8 cellular contexts compared by ENCODE assay signal in the genomic region with DNA sequence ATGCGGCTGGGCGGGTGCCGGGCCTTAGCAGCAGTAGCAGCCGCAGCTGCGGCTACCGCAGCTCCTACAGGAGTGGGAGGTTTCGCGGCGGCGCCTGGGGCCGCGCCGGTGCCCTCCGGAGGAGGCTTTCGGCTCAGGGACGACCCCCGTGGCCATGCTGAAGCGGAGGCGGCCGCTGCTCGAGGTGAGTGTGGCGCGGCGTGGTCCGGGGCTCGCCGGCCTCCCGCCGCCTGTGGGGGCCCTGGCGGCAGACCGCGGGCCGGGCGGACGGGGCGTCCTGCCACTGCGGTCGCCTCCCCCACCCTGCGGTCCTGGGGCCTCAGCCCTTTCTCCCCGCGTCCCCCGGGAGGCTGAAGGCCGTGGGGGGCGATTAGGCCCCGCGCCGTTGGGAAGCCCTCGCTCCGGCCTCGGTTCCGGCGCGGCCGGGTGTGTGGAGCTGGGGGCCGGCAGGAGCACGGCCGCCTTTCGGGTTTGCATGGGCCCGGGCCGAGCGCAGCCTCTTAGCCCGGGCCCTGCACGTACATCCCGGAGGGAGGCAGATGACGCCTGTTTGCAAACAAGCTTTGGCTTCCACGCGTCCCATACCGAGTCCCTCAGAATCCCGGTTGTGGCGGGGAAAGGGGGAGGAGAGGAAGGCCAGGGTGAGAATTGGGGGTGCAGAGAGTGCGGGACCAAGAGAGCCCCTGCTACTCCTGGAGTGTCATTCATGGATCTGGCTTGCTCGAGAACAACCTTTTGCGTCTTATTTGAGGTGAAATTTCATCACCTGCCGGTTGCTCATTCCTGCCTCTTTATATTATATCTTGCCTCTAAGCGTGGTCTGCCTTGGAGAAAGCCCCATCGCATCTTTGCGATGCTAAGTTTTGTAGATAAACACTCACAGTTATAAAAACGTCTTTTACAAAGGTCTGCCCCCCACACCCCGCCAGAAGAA. TPM values are rescaled to one million over a fixed set of nuclear protein-coding genes. Genes with fewer than 3 reads are reported as not detected.
A peak's percentile ranks its signal among the peaks of the same experiment; 100 is the strongest.
DNase-seq lines count a peak whose midpoint lies in the region; ATAC-seq and TF ChIP-seq lines count a peak whose summit lies in the region.

No MANE protein-coding gene starts in this region.

- no TSS peak for BruUV-seq in Panc1 (replicated peaks; lab: Mats Ljungman, UMichigan)

- H3K9me3 ChIP-seq in CD4-positive, alpha-beta memory T cell (ENCODE audit: control insufficient read depth in 1 of 2, low read length in 2 of 2), result no peaks in the 10 kb centered on the region
- H3K9me3 ChIP-seq in Panc1 (ENCODE audit: control insufficient read depth, insufficient read depth, low read depth, low read length), result no peaks in the 10 kb centered on the region

- POLR2A ChIA-PET in CD4-positive, alpha-beta memory T cell (lab: Charles Lee; ENCODE audit: partially characterized antibody), result interaction anchor here (1.1 to 1.5 kb wide), 3 partner anchors 109 to 561 kb away, joined by 3 to 4 read pairs (median 3); partner anchors contain the start of gene KTI12
- POLR2A ChIA-PET in Panc1 (lab: Charles Lee), result no interaction called here

- peak; percentile 50 for ATAC-seq in GM19372 (IDR thresholded peaks at IDR 0.05; ENCODE audit: low read depth, unreplicated experiment)
- ATAC-seq in HG03520 (IDR thresholded peaks at IDR 0.05; ENCODE audit: unreplicated experiment), result peak; percentile 24
- peak; percentile 84 for ATAC-seq in Panc1
- peak; percentile 38 to 55 for ATAC-seq in activated naive CD4-positive, alpha-beta T cell treated with anti-CD3 and anti-CD28 coated beads, Interleukin-2, amount 50 U/mL, for 72 hours

- H3K36me3 Mint-ChIP-seq in CD4-positive, alpha-beta memory T cell, result peaks cover 0 to 3% of the 10 kb centered on the region in 2 donors
- no peaks in the 10 kb centered on the region for H3K36me3 Mint-ChIP-seq in activated naive CD4-positive, alpha-beta T cell treated with anti-CD3 and anti-CD28 coated beads, Interleukin-2, amount 50 U/mL, for 72 hours
- H3K36me3 Mint-ChIP-seq in osteocyte (ENCODE audit: unreplicated experiment), result no peaks in the 10 kb centered on the region

- CTCF ChIA-PET in CD4-positive, alpha-beta memory T cell (lab: Charles Lee; ENCODE audit: partially characterized antibody), result interaction anchor here (0.6 to 0.7 kb wide), 2 partner anchors 226 to 496 kb away, joined by 3 read pairs; no protein-coding TSS in a partner anchor
- CTCF ChIA-PET in Panc1 (lab: Charles Lee), result interaction anchor here (0.9 kb wide), 1 partner anchor 226 kb away, joined by 4 read pairs; no protein-coding TSS in a partner anchor

- H3K27ac Mint-ChIP-seq in CD4-positive, alpha-beta memory T cell, result peak overlapping the region; percentile 35 to 93 (median 86)
- H3K27ac Mint-ChIP-seq in activated naive CD4-positive, alpha-beta T cell treated with anti-CD3 and anti-CD28 coated beads, Interleukin-2, amount 50 U/mL, for 72 hours, result peak overlapping the region in 1 of 2 donors; percentile 40
- peak overlapping the region; percentile 64 for H3K27ac Mint-ChIP-seq in osteocyte (ENCODE audit: unreplicated experiment)

- no peaks in the 10 kb centered on the region for H3K27me3 ChIP-seq in CD4-positive, alpha-beta memory T cell (ENCODE audit: insufficient read depth, low read length)
- H3K27me3 ChIP-seq in Panc1 (ENCODE audit: control insufficient read depth, insufficient read depth, low read length), result no peaks in the 10 kb centered on the region

- H3K4me1 ChIP-seq in CD4-positive, alpha-beta memory T cell (ENCODE audit: insufficient read depth, low read length), result peaks cover 43% of the 10 kb centered on the region
- H3K4me1 ChIP-seq in Panc1 (ENCODE audit: control insufficient read depth, insufficient read depth, low read length), result peaks cover 25% of the 10 kb centered on the region

- TF ChIP-seq CTCF in Panc1 (IDR thresholded peaks at IDR 0.05), result peak; percentile 76
- no peak for TF ChIP-seq CTCF in osteocyte (IDR thresholded peaks at IDR 0.05)

- peak overlapping the region in 1 of 2 donors; percentile 55 for H3K4me3 ChIP-seq in CD4-positive, alpha-beta memory T cell (ENCODE audit: low read length in 2 of 2)
- H3K4me3 ChIP-seq in Panc1 (ENCODE audit: low read depth in 2 of 2, low read length in 2 of 2), result peak overlapping the region; percentile 75 to 90

- H3K27me3 Mint-ChIP-seq in CD4-positive, alpha-beta memory T cell, result no peaks in the 10 kb centered on the region
- H3K27me3 Mint-ChIP-seq in osteocyte (ENCODE audit: unreplicated experiment), result no peaks in the 10 kb centered on the region

- DNase-seq in CD4-positive, alpha-beta memory T cell, result peak; percentile 2 to 45 (median 26)
- DNase-seq in Panc1 (ENCODE audit: low read depth, low spot score) (no peak), head of caudate nucleus (peak in 39 of 42 donors; percentile 18 to 70 (median 40)), osteocyte (ENCODE audit: extremely low spot score, unreplicated experiment) (peak; percentile 86), GF-D8 (lab: John Stamatoyannopoulos, UW) (no peak)
- DNase-seq in activated naive CD4-positive, alpha-beta T cell treated with anti-CD3 and anti-CD28 coated beads, Interleukin-2, amount 50 U/mL, for 72 hours (ENCODE audit: low spot score in 2 of 2), result peak; percentile 46 to 57

- no peaks in the 10 kb centered on the region for H3K36me3 ChIP-seq in CD4-positive, alpha-beta memory T cell (ENCODE audit: insufficient read depth, low read length)
- H3K36me3 ChIP-seq in Panc1 (ENCODE audit: control insufficient read depth, insufficient read depth, low read length), result no peaks in the 10 kb centered on the region

- intact Hi-C loops in CD4-positive, alpha-beta memory T cell (cut with micrococcal nuclease), result loop anchor here (1.0 to 5.0 kb wide), 2 partner anchors 154 to 545 kb away; no protein-coding TSS in a partner anchor
- intact Hi-C loops in Panc1 (cut with micrococcal nuclease; ENCODE audit: unreplicated experiment) (loop anchor here (5.0 kb wide), 1 partner anchor 155 kb away; no protein-coding TSS in a partner anchor), head of caudate nucleus (cut with DNase I) (loop anchor here (5.0 kb wide), 1 partner anchor 85 kb away; the partner anchor contains the start of genes BTF3L4 and TXNDC12)

- peaks cover 33 to 40% (median 36%) of the 10 kb centered on the region in 4 donors for H3K4me1 Mint-ChIP-seq in CD4-positive, alpha-beta memory T cell
- H3K4me1 Mint-ChIP-seq in osteocyte (ENCODE audit: unreplicated experiment), result peaks cover 34% of the 10 kb centered on the region

- in situ Hi-C loops in Panc1 (cut with HindIII; ENCODE audit: low pct_unique_long_range_greater_than_20kb, low sequenced_read_pairs), result no loop called here

- no peaks in the 10 kb centered on the region for H3K9me3 Mint-ChIP-seq in CD4-positive, alpha-beta memory T cell
- H3K9me3 Mint-ChIP-seq in activated naive CD4-positive, alpha-beta T cell treated with anti-CD3 and anti-CD28 coated beads, Interleukin-2, amount 50 U/mL, for 72 hours, result no peaks in the 10 kb centered on the region
- H3K9me3 Mint-ChIP-seq in osteocyte (ENCODE audit: unreplicated experiment), result no peaks in the 10 kb centered on the region

- H3K4me3 Mint-ChIP-seq in CD4-positive, alpha-beta memory T cell, result peak overlapping the region; percentile 87 to 94 (median 91)
- H3K4me3 Mint-ChIP-seq in osteocyte (ENCODE audit: unreplicated experiment), result peak overlapping the region; percentile 76

- peak overlapping the region; percentile 58 for H3K27ac ChIP-seq in CD4-positive, alpha-beta memory T cell (ENCODE audit: low read depth, low read length)
- H3K27ac ChIP-seq in Panc1 (ENCODE audit: low read length), result peak overlapping the region; percentile 77

RNA-seq across cellular contexts. Expression of gene ZFYVE9, which starts 0.6 kb away (rescaled TPM):
- total RNA-seq in CD4-positive, alpha-beta memory T cell, result 10 to 100 TPM; 11.0 to 12.8 TPM
- polyA plus RNA-seq in CD4-positive, alpha-beta memory T cell, result 1 to 10 TPM in 1 of 2 donors, under 1 TPM in 1; 0.60 to 2.9 TPM
- total RNA-seq in Panc1 (2021; ENCODE audit: unreplicated experiment) (18.0 TPM), osteocyte (24.7 and 25.9 TPM in 2 replicates)
- polyA plus RNA-seq in Panc1 (2012; ENCODE audit: insufficient read length), result 11.2 TPM
- 1 to 10 TPM; 1.4 to 5.1 TPM for total RNA-seq in activated naive CD4-positive, alpha-beta T cell treated with anti-CD3 and anti-CD28 coated beads, Interleukin-2, amount 50 U/mL, for 72 hours

Comparison
In these comparisons a context has a peak if more than half of its experiments do, and no peak if none do; other contexts are left out.
1. DNase-seq: peak in CD4-positive, alpha-beta memory T cell (5 of 5), activated naive CD4-positive, alpha-beta T cell treated with anti-CD3 and anti-CD28 coated beads, Interleukin-2, amount 50 U/mL, for 72 hours (2 of 2), head of caudate nucleus (39 of 42) and osteocyte (single experiment); none in Panc1 (single experiment) and GF-D8 (single experiment).
2. ATAC-seq: peak in every context shown above with its lines; median percentile 84 in Panc1; 50 in GM19372; 46 in activated naive CD4-positive, alpha-beta T cell treated with anti-CD3 and anti-CD28 coated beads, Interleukin-2, amount 50 U/mL, for 72 hours; 24 in HG03520.